Comparison of ENCODE assay signal across 10 cellular contexts in genomic region chr6:35044145-35044745, GRCh38.
DNase-seq lines count a peak whose midpoint lies in the region; ATAC-seq and TF ChIP-seq lines count a peak whose summit lies in the region.
"Had no signal": no experiment of that assay in that cellular context is flagged by ENCODE, and none has a peak within 500 bp of the region (broad histone marks: within the 10 kb centered on the region; RNA-seq: fewer than 3 reads in every experiment).

No MANE protein-coding gene starts in this region.

- H3K4me3 Mint-ChIP-seq in glutamatergic neuron (ENCODE audit: unreplicated experiment): peak overlapping the region; percentile 27
- no peak overlapping the region for H3K4me3 Mint-ChIP-seq in naive thymus-derived CD4-positive, alpha-beta T cell
- H3K4me3 Mint-ChIP-seq: naive B cell had no signal

- no peaks in the 10 kb centered on the region for H3K27me3 ChIP-seq in Peyer's patch
- H3K27me3 ChIP-seq in brain microvascular endothelial cell (replicated peaks): no peaks in the 10 kb centered on the region
- no peaks in the 10 kb centered on the region for H3K27me3 ChIP-seq in naive thymus-derived CD4-positive, alpha-beta T cell (ENCODE audit: control insufficient read depth in 2 of 2, insufficient read depth in 2 of 2, low read length in 2 of 2)

- H3K36me3 ChIP-seq in Peyer's patch: no peaks in the 10 kb centered on the region
- H3K36me3 ChIP-seq in brain microvascular endothelial cell (replicated peaks): no peaks in the 10 kb centered on the region
- peaks cover 0 to 14% (median 0%) of the 10 kb centered on the region in 3 experiments for H3K36me3 ChIP-seq in naive thymus-derived CD4-positive, alpha-beta T cell (ENCODE audit: control insufficient read depth in 2 of 3, insufficient read depth in 3 of 3, low read length in 3 of 3)

- peaks cover 7% of the 10 kb centered on the region for H3K27me3 Mint-ChIP-seq in glutamatergic neuron (ENCODE audit: unreplicated experiment)
- no peaks in the 10 kb centered on the region for H3K27me3 Mint-ChIP-seq in naive thymus-derived CD4-positive, alpha-beta T cell
- H3K27me3 Mint-ChIP-seq: naive B cell had no signal

- peaks cover 10% of the 10 kb centered on the region for H3K9me3 Mint-ChIP-seq in glutamatergic neuron (ENCODE audit: unreplicated experiment)
- H3K9me3 Mint-ChIP-seq in naive thymus-derived CD4-positive, alpha-beta T cell: no peaks in the 10 kb centered on the region
- H3K9me3 Mint-ChIP-seq: activated T-helper 2 cell treated with anti-CD3 and anti-CD28 coated beads, Interferon-gamma antibody, Interleukin-2, Interleukin-4, amounts not matched to agents 10 μg/mL and 5 μg/mL and 100 μg/mL, durations not matched to agents 14 hours and 24 hours and 36 hours; naive B cell had no signal

- peaks cover 0 to 66% (median 5%) of the 10 kb centered on the region in 4 donors for H3K4me1 ChIP-seq in Peyer's patch
- H3K4me1 ChIP-seq in naive thymus-derived CD4-positive, alpha-beta T cell (ENCODE audit: control insufficient read depth in 2 of 2, insufficient read depth in 2 of 2, low read length in 2 of 2): peaks cover 0 to 18% of the 10 kb centered on the region in 2 donors

- peak overlapping the region; percentile 94 for H3K27ac Mint-ChIP-seq in glutamatergic neuron (ENCODE audit: unreplicated experiment)
- peak overlapping the region in 2 of 9 donors; percentile 37 to 79 for H3K27ac Mint-ChIP-seq in naive thymus-derived CD4-positive, alpha-beta T cell
- H3K27ac Mint-ChIP-seq: activated T-helper 2 cell treated with anti-CD3 and anti-CD28 coated beads, Interferon-gamma antibody, Interleukin-2, Interleukin-4, amounts not matched to agents 10 μg/mL and 5 μg/mL and 100 μg/mL, durations not matched to agents 14 hours and 24 hours and 36 hours had no signal

- ATAC-seq in naive thymus-derived CD4-positive, alpha-beta T cell: no peak
- no peak for ATAC-seq in HG03457 (IDR thresholded peaks at IDR 0.05; ENCODE audit: unreplicated experiment)
- no peak for ATAC-seq in HG03460 (IDR thresholded peaks at IDR 0.05; ENCODE audit: unreplicated experiment)

- peak; percentile 80 for DNase-seq in GF-D8 (lab: John Stamatoyannopoulos, UW)
- no peak for DNase-seq in Peyer's patch
- no peak for DNase-seq in glutamatergic neuron
- DNase-seq in renal cortical epithelial cell (ENCODE audit: low read depth): peak; percentile 38
- DNase-seq in brain microvascular endothelial cell: no peak
- no peak for DNase-seq in naive thymus-derived CD4-positive, alpha-beta T cell
- DNase-seq: naive B cell had no signal

- CTCF ChIA-PET in naive thymus-derived CD4-positive, alpha-beta T cell (lab: Charles Lee): no interaction called here

- peaks cover 75% of the 10 kb centered on the region for H3K4me1 Mint-ChIP-seq in glutamatergic neuron (ENCODE audit: low read depth, unreplicated experiment)
- H3K4me1 Mint-ChIP-seq in naive thymus-derived CD4-positive, alpha-beta T cell: peaks cover 0 to 17% (median 3%) of the 10 kb centered on the region in 7 donors

- in situ Hi-C loops in brain microvascular endothelial cell (cut with HindIII; ENCODE audit: low pct_ligation_motif_present, low sequenced_read_pairs): no loop called here

- TF ChIP-seq POLR2A in Peyer's patch (IDR thresholded peaks at IDR 0.05): no peak

- no peak for TF ChIP-seq CTCF in Peyer's patch (IDR thresholded peaks at IDR 0.05)
- TF ChIP-seq CTCF in glutamatergic neuron (IDR thresholded peaks at IDR 0.05; ENCODE audit: partially characterized antibody, unreplicated experiment): no peak
- no peak for TF ChIP-seq CTCF in brain microvascular endothelial cell (IDR thresholded peaks at IDR 0.05; ENCODE audit: low read depth, low read length, missing control alignments)

- peak overlapping the region; percentile 15 to 79 (median 62) for H3K27ac ChIP-seq in Peyer's patch
- no peak overlapping the region for H3K27ac ChIP-seq in brain microvascular endothelial cell
- no peak overlapping the region for H3K27ac ChIP-seq in naive thymus-derived CD4-positive, alpha-beta T cell (ENCODE audit: low read depth, low read length)

- no peak overlapping the region for H3K4me3 ChIP-seq in Peyer's patch
- H3K4me3 ChIP-seq in brain microvascular endothelial cell (ENCODE audit: low read depth, low read length): no peak overlapping the region
- H3K4me3 ChIP-seq in naive thymus-derived CD4-positive, alpha-beta T cell (ENCODE audit: low read length): no peak overlapping the region

- intact Hi-C loops in naive thymus-derived CD4-positive, alpha-beta T cell (cut with micrococcal nuclease): no loop called here

- POLR2A ChIA-PET in naive thymus-derived CD4-positive, alpha-beta T cell (lab: Charles Lee): no interaction called here

- H3K9me3 ChIP-seq in Peyer's patch: no peaks in the 10 kb centered on the region
- no peaks in the 10 kb centered on the region for H3K9me3 ChIP-seq in naive thymus-derived CD4-positive, alpha-beta T cell (ENCODE audit: control insufficient read depth in 2 of 3, low read length in 3 of 3)

- no peaks in the 10 kb centered on the region for H3K36me3 Mint-ChIP-seq in glutamatergic neuron (ENCODE audit: unreplicated experiment)
- peaks cover 0 to 17% (median 6%) of the 10 kb centered on the region in 5 donors for H3K36me3 Mint-ChIP-seq in naive thymus-derived CD4-positive, alpha-beta T cell

Comparison
In these comparisons a context has a peak if more than half of its experiments do, and no peak if none do; other contexts are left out.
1. DNase-seq: peak in GF-D8 (single experiment) and renal cortical epithelial cell (single experiment); none in Peyer's patch (0 of 3), glutamatergic neuron (single experiment), brain microvascular endothelial cell (single experiment) and naive thymus-derived CD4-positive, alpha-beta T cell (0 of 9).
2. H3K27ac ChIP-seq: peak in Peyer's patch (4 of 4); none in brain microvascular endothelial cell (single experiment) and naive thymus-derived CD4-positive, alpha-beta T cell (single experiment).